ENCODE assay signal across 21 cellular contexts in the genomic region with DNA sequence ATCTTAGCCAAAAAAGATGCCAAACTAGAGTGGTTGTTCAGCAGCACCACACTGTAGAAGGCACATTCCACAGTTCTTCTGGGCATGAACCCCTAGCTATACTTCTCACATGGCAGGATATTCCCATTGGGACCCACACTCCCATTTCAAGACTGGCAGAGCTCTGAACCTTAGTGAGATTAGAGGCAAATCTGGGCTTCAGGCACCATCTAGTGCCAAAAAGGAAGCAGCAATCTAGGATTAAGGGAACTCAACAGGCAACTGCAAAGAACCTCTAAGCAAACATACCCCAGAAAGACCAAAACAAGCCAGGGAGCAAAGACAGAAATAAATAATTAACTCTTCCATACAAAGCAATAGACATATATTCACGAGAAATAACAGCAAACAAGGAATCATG.
DNase-seq lines count a peak whose midpoint lies in the region; TF ChIP-seq lines count a peak whose summit lies in the region.
"Had no signal": no experiment of that assay in that cellular context is flagged by ENCODE, and none has a peak within 500 bp of the region (broad histone marks: within the 10 kb centered on the region; RNA-seq: fewer than 3 reads in every experiment).

No MANE protein-coding gene starts in this region.

- H3K4me1 ChIP-seq in MM.1S (ENCODE audit: low read length) (no peaks in the 10 kb centered on the region), mammary epithelial cell (ENCODE audit: insufficient read depth, low read length) (no peaks in the 10 kb centered on the region), mesendoderm (ENCODE audit: control insufficient read depth, low read depth, low read length) (no peaks in the 10 kb centered on the region)
- H3K4me1 ChIP-seq: A549, BE2C, lower lobe of right lung had no signal

- no TSS peak for BruUV-seq in mammary epithelial cell (replicated peaks; lab: Mats Ljungman, UMichigan)

- H3K18ac ChIP-seq in mesendoderm (ENCODE audit: low read length), result no peak overlapping the region

- no peak overlapping the region for H3K27ac ChIP-seq in MM.1S (ENCODE audit: low read length)
- no peak overlapping the region for H3K27ac ChIP-seq in mammary epithelial cell (ENCODE audit: insufficient read depth, low read depth, low read length)
- no peak overlapping the region for H3K27ac ChIP-seq in mesendoderm (ENCODE audit: low read depth, low read length)
- H3K27ac ChIP-seq: A549, lower lobe of right lung, PC-9 had no signal

- H3K27me3 ChIP-seq in MM.1S (replicated peaks; ENCODE audit: insufficient read depth, low read length), result no peaks in the 10 kb centered on the region
- H3K27me3 ChIP-seq in mammary epithelial cell (ENCODE audit: insufficient read depth, low read length), result no peaks in the 10 kb centered on the region
- no peaks in the 10 kb centered on the region for H3K27me3 ChIP-seq in mesendoderm (ENCODE audit: insufficient read depth, low read length, poor library complexity)

- no peaks in the 10 kb centered on the region for H3F3A ChIP-seq in MM.1S (ENCODE audit: insufficient read depth, low read length)

- H3K4me2 ChIP-seq in MM.1S (ENCODE audit: low read depth, low read length), result no peak overlapping the region
- no peak overlapping the region for H3K4me2 ChIP-seq in mammary epithelial cell (ENCODE audit: insufficient read depth, low read depth, low read length)
- no peak overlapping the region for H3K4me2 ChIP-seq in mesendoderm (ENCODE audit: low read length)
- H3K4me2 ChIP-seq: A549, PC-9 had no signal

- H3K9ac ChIP-seq in MM.1S (ENCODE audit: low read length) (no peak overlapping the region), mammary epithelial cell (ENCODE audit: insufficient read depth, low read length) (no peak overlapping the region), mesendoderm (ENCODE audit: low read length) (no peak overlapping the region)

- no peak overlapping the region for H2AK5ac ChIP-seq in mesendoderm (ENCODE audit: low read length)

- in situ Hi-C loops in mammary epithelial cell (cut with MboI; ENCODE audit: low sequenced_read_pairs in 2 of 2), result no loop called here

- H3K4ac ChIP-seq in mesendoderm (ENCODE audit: low read depth, low read length), result no peak overlapping the region

- WGBS in mammary epithelial cell (ENCODE audit: low coverage, missing lambda C conversion rate), result 0% methylated on average over 1 of the region's 1 CpG
- WGBS in mesendoderm (ENCODE audit: extremely low coverage, insufficient coverage, low lambda C conversion rate), result no CpG with 5 or more reads among the region's 1 CpG

- H3K36me3 ChIP-seq in MM.1S (replicated peaks; ENCODE audit: insufficient read depth, low read length) (no peaks in the 10 kb centered on the region), mammary epithelial cell (ENCODE audit: insufficient read depth, low read length) (no peaks in the 10 kb centered on the region), mesendoderm (ENCODE audit: control insufficient read depth, insufficient read depth, low read length) (no peaks in the 10 kb centered on the region)
- H3K36me3 ChIP-seq: BE2C, lower lobe of right lung had no signal

- dilution Hi-C loops in mammary epithelial cell (cut with HindIII; ENCODE audit: low sequenced_read_pairs), result no loop called here

- H3K79me2 ChIP-seq in MM.1S (ENCODE audit: low read length), result no peaks in the 10 kb centered on the region
- no peaks in the 10 kb centered on the region for H3K79me2 ChIP-seq in mammary epithelial cell (ENCODE audit: insufficient read depth, low read length)
- no peaks in the 10 kb centered on the region for H3K79me2 ChIP-seq in mesendoderm (ENCODE audit: control insufficient read depth, insufficient read depth, low read length)

- no peak overlapping the region for H2AFZ ChIP-seq in MM.1S (ENCODE audit: low read length)
- H2AFZ ChIP-seq in mammary epithelial cell (ENCODE audit: low read depth, low read length), result no peak overlapping the region
- H2AFZ ChIP-seq: PC-9 had no signal

- H3K56ac ChIP-seq in mesendoderm (ENCODE audit: low read length), result no peak overlapping the region

- H3K9me3 ChIP-seq in MM.1S (replicated peaks; ENCODE audit: insufficient read depth, low read length) (no peaks in the 10 kb centered on the region), mammary epithelial cell (replicated peaks; ENCODE audit: insufficient read depth, low read length) (no peaks in the 10 kb centered on the region)
- H3K9me3 ChIP-seq: A549, BE2C, lower lobe of right lung had no signal

- H3K4me3 ChIP-seq in MM.1S (ENCODE audit: low read length) (no peak overlapping the region), mammary epithelial cell (replicated peaks in 1 of 3; ENCODE audit: insufficient read depth in 1 of 3, low read depth in 2 of 3, low read length in 3 of 3) (no peak overlapping the region), mesendoderm (ENCODE audit: low read length) (no peak overlapping the region)
- H3K4me3 ChIP-seq: A549, GM12878, lower lobe of right lung, PC-9 had no signal

- intact Hi-C loops in mammary epithelial cell (cut with micrococcal nuclease), result no loop called here

- no peak overlapping the region for H4K5ac ChIP-seq in mesendoderm (ENCODE audit: low read length)

- H2BK120ac ChIP-seq in mesendoderm (ENCODE audit: low read depth, low read length), result no peak overlapping the region

- H4K20me1 ChIP-seq in MM.1S (ENCODE audit: insufficient read depth, low read length) (no peaks in the 10 kb centered on the region), mammary epithelial cell (ENCODE audit: insufficient read depth, low read length) (no peaks in the 10 kb centered on the region)

- TF ChIP-seq CTCF in MM.1S (IDR thresholded peaks at IDR 0.05; ENCODE audit: low read length) (0 out of 2 replicates have a peak, but pooled peaks have one; percentile 6), mammary epithelial cell (conservative IDR thresholded peaks at IDR 0.05 in 1 of 2, IDR thresholded peaks at IDR 0.05 in 1 of 2; ENCODE audit: extremely low read depth in 1 of 2, insufficient read depth in 1 of 2, low read depth in 1 of 2, low read length in 2 of 2) (no peak)

- no peak overlapping the region for H2BK5ac ChIP-seq in mesendoderm (ENCODE audit: low read length)

- CTCF ChIA-PET in mammary epithelial cell (lab: Charles Lee; ENCODE audit: low non-redundant PET), result no interaction called here

- H3K23ac ChIP-seq in mesendoderm (ENCODE audit: low read length), result no peak overlapping the region

- H3K9me2 ChIP-seq in MM.1S (replicated peaks; ENCODE audit: insufficient read depth, low read length), result no peaks in the 10 kb centered on the region

- DNase-seq in NCI-H1105 treated with DMSO at 0.1 percent for 48 hours (lab: John Stamatoyannopoulos, UW), result peak; percentile 6
- DNase-seq in NCI-H1105 (lab: John Stamatoyannopoulos, UW), result no peak
- no peak for DNase-seq in MM.1S
- peak; percentile 8 for DNase-seq in mammary epithelial cell
- DNase-seq in mesendoderm, result peak; percentile 57
- no peak for DNase-seq in germinal center (ENCODE audit: low spot score)
- no peak for DNase-seq in islet precursor cell
- DNase-seq in NCI-H774 (lab: John Stamatoyannopoulos, UW), result no peak
- DNase-seq: activated CD4-positive, alpha-beta T cell treated with anti-CD3 and anti-CD28 coated beads, Interleukin-2, amount 50 U/mL, for 4 hours; activated CD8-positive, alpha-beta memory T cell treated with anti-CD3 and anti-CD28 coated beads, Interleukin-2, amount 50 U/mL, for 48 hours; activated naive CD8-positive, alpha-beta T cell treated with anti-CD3 and anti-CD28 coated beads, Interleukin-2, amount 50 U/mL, for 24 hours; BE2C; cortex of kidney; DMS153; lower lobe of right lung; NCI-H1930; NCI-H510A; PC-9; T-helper 17 cell had no signal

- no peak overlapping the region for H4K8ac ChIP-seq in mesendoderm (ENCODE audit: low read depth, low read length)

- no peaks in the 10 kb centered on the region for H3K79me1 ChIP-seq in mesendoderm (ENCODE audit: low read length)

- H2BK15ac ChIP-seq in mesendoderm (replicated peaks; ENCODE audit: low read depth), result no peak overlapping the region

Comparison
In these comparisons a context has a peak if more than half of its experiments do, and no peak if none do; other contexts are left out.
1. DNase-seq: peak in NCI-H1105 treated with DMSO at 0.1 percent for 48 hours (single experiment), mammary epithelial cell (single experiment) and mesendoderm (single experiment); none in NCI-H1105 (single experiment), MM.1S (single experiment), germinal center (single experiment), islet precursor cell (single experiment) and NCI-H774 (single experiment).